Comparison of ENCODE assay signal across 8 cellular contexts in genomic region chr10:99328579-99329237, GRCh38. TPM values are rescaled to one million over a fixed set of nuclear protein-coding genes. Genes with fewer than 3 reads are reported as not detected.
DNase-seq lines count a peak whose midpoint lies in the region; ATAC-seq and TF ChIP-seq lines count a peak whose summit lies in the region.

No MANE protein-coding gene starts in this region.

- ATAC-seq in HG02623 (IDR thresholded peaks at IDR 0.05; ENCODE audit: unreplicated experiment) (peak; percentile 25), GM21360 (IDR thresholded peaks at IDR 0.05; ENCODE audit: unreplicated experiment) (no peak)
- peak in 1 of 2 donors; percentile 65 for ATAC-seq in natural killer cell treated with Interleukin-12 subunit alpha and Interleukin-12 subunit beta and Interleukin-15 and Interleukin-18, amount 100 ng/mL, for 72 hours

- POLR2A ChIA-PET in RWPE1 (lab: Yijun Ruan, JAX; ENCODE audit: low non-redundant PET) = no interaction called here

- peaks cover 31 to 32% of the 10 kb centered on the region in 2 donors for H3K27me3 Mint-ChIP-seq in natural killer cell treated with Interleukin-12 subunit alpha and Interleukin-12 subunit beta and Interleukin-15 and Interleukin-18, amount 100 ng/mL, for 72 hours

- H3K4me3 Mint-ChIP-seq in natural killer cell treated with Interleukin-12 subunit alpha and Interleukin-12 subunit beta and Interleukin-15 and Interleukin-18, amount 100 ng/mL, for 72 hours = peak overlapping the region; percentile 39

- DNase-seq in AG08395 (ENCODE audit: low spot score) (peak; percentile 47), choroid plexus epithelial cell (ENCODE audit: low read depth) (no peak), CD1c-positive myeloid dendritic cell (ENCODE audit: extremely low spot score) (no peak), RWPE1 (ENCODE audit: low spot score) (no peak)
- no peak for DNase-seq in natural killer cell treated with Interleukin-12 subunit alpha and Interleukin-12 subunit beta and Interleukin-15 and Interleukin-18, amount 100 ng/mL, for 72 hours (ENCODE audit: low spot score)
- DNase-seq in activated CD8-positive, alpha-beta memory T cell treated with anti-CD3 and anti-CD28 coated beads for 24 hours = no peak

- CTCF ChIA-PET in RWPE1 (lab: Yijun Ruan, JAX) = interaction anchor here (0.6 kb wide), 1 partner anchor 43 kb away, joined by 3 read pairs; no protein-coding TSS in a partner anchor

- no peak overlapping the region for H3K27ac Mint-ChIP-seq in natural killer cell treated with Interleukin-12 subunit alpha and Interleukin-12 subunit beta and Interleukin-15 and Interleukin-18, amount 100 ng/mL, for 72 hours

- peaks cover 6% of the 10 kb centered on the region for H3K36me3 Mint-ChIP-seq in natural killer cell treated with Interleukin-12 subunit alpha and Interleukin-12 subunit beta and Interleukin-15 and Interleukin-18, amount 100 ng/mL, for 72 hours

- H3K4me3 ChIP-seq in choroid plexus epithelial cell (ENCODE audit: low read depth, low read length) = peak overlapping the region; percentile 20

- no peak overlapping the region for H3K27ac ChIP-seq in RWPE1

- peaks cover 0 to 4% of the 10 kb centered on the region in 2 donors for H3K4me1 Mint-ChIP-seq in natural killer cell treated with Interleukin-12 subunit alpha and Interleukin-12 subunit beta and Interleukin-15 and Interleukin-18, amount 100 ng/mL, for 72 hours (ENCODE audit: low read depth in 2 of 2)

- TF ChIP-seq CTCF in choroid plexus epithelial cell (conservative IDR thresholded peaks at IDR 0.05; ENCODE audit: low read depth, low read length) (no peak), RWPE1 (conservative IDR thresholded peaks at IDR 0.05; ENCODE audit: low read depth) (no peak)

- no peaks in the 10 kb centered on the region for H3K9me3 Mint-ChIP-seq in natural killer cell treated with Interleukin-12 subunit alpha and Interleukin-12 subunit beta and Interleukin-15 and Interleukin-18, amount 100 ng/mL, for 72 hours

RNA-seq across cellular contexts. Expression of gene CNNM1, which starts 0.4 kb away (rescaled TPM):
- not detected for total RNA-seq in natural killer cell treated with Interleukin-12 subunit alpha and Interleukin-12 subunit beta and Interleukin-15 and Interleukin-18, amount 100 ng/mL, for 72 hours
